28 cellular contexts compared by ENCODE assay signal in the genomic region with DNA sequence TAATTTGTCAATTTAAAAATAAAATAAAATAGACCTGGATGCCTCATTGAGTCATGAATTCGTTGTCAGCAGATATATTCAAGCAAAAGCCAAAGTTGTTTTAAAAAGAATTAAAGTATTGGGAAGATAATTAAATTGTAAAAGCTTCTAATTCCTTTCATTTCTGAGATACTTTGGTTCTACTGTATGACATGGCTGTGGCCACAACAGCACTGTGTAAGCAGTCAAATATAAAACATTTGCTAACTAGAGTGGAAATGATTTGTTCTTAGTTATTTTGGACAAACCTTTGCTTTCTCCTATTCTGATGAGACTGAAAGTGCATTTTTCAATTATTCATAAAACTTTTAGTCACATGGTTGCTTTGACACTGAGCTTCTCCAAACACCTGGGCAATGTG.
"Had no signal": no experiment of that assay in that cellular context is flagged by ENCODE, and none has a peak within 500 bp of the region (broad histone marks: within the 10 kb centered on the region; RNA-seq: fewer than 3 reads in every experiment).

No MANE protein-coding gene starts in this region.

- H3K4me3 Mint-ChIP-seq: mesothelial cell of epicardium; naive B cell; natural killer cell treated with Interleukin-12 subunit alpha and Interleukin-12 subunit beta and Interleukin-15 and Interleukin-18, amount 100 ng/mL, for 72 hours; neural crest cell; stimulated activated naive B cell treated with anti-CD40 and anti-IgM and Interleukin-4, amounts not matched to agents 10 μg/mL and 1 μg/mL and 100 μg/mL, for 72 hours; stimulated activated naive CD8-positive, alpha-beta T cell treated with anti-CD3 and anti-CD28 coated beads, Interleukin-15, Interleukin-2, amounts not matched to agents 100 ng/mL and 50 ng/mL, for 24 hours had no signal

- H3K27ac Mint-ChIP-seq: mesothelial cell of epicardium; naive B cell; natural killer cell treated with Interleukin-12 subunit alpha and Interleukin-12 subunit beta and Interleukin-15 and Interleukin-18, amount 100 ng/mL, for 72 hours; progenitor cell of endocrine pancreas; stimulated activated naive B cell treated with anti-CD40 and anti-IgM and Interleukin-4, amounts not matched to agents 10 μg/mL and 1 μg/mL and 100 μg/mL, for 72 hours; stimulated activated naive CD8-positive, alpha-beta T cell treated with anti-CD3 and anti-CD28 coated beads, Interleukin-15, Interleukin-2, amounts not matched to agents 100 ng/mL and 50 ng/mL, for 24 hours had no signal

- H3K36me3 Mint-ChIP-seq: mesothelial cell of epicardium; naive B cell; natural killer cell treated with Interleukin-12 subunit alpha and Interleukin-12 subunit beta and Interleukin-15 and Interleukin-18, amount 100 ng/mL, for 72 hours; stimulated activated naive B cell treated with anti-CD40 and anti-IgM and Interleukin-4, amounts not matched to agents 10 μg/mL and 1 μg/mL and 100 μg/mL, for 72 hours had no signal

- H3K9me3 Mint-ChIP-seq: natural killer cell treated with Interleukin-12 subunit alpha and Interleukin-12 subunit beta and Interleukin-15 and Interleukin-18, amount 100 ng/mL, for 72 hours; neural crest cell; stimulated activated naive B cell treated with anti-CD40 and anti-IgM and Interleukin-4, amounts not matched to agents 10 μg/mL and 1 μg/mL and 100 μg/mL, for 72 hours; stimulated activated naive CD8-positive, alpha-beta T cell treated with anti-CD3 and anti-CD28 coated beads, Interleukin-15, Interleukin-2, amounts not matched to agents 100 ng/mL and 50 ng/mL, for 24 hours had no signal

- H3K4me1 Mint-ChIP-seq: mesothelial cell of epicardium; naive B cell; neural crest cell; stimulated activated naive B cell treated with anti-CD40 and anti-IgM and Interleukin-4, amounts not matched to agents 10 μg/mL and 1 μg/mL and 100 μg/mL, for 72 hours had no signal

- H3K9me3 ChIP-seq: colonic mucosa, esophagus muscularis mucosa, heart right ventricle, mucosa of descending colon, neutrophil, pancreas, right atrium auricular region, sigmoid colon, thoracic aorta, tibial nerve, upper lobe of left lung had no signal

- H3K27me3 Mint-ChIP-seq: naive B cell; natural killer cell treated with Interleukin-12 subunit alpha and Interleukin-12 subunit beta and Interleukin-15 and Interleukin-18, amount 100 ng/mL, for 72 hours; progenitor cell of endocrine pancreas; stimulated activated naive B cell treated with anti-CD40 and anti-IgM and Interleukin-4, amounts not matched to agents 10 μg/mL and 1 μg/mL and 100 μg/mL, for 72 hours; stimulated activated naive CD8-positive, alpha-beta T cell treated with anti-CD3 and anti-CD28 coated beads, Interleukin-15, Interleukin-2, amounts not matched to agents 100 ng/mL and 50 ng/mL, for 24 hours had no signal

- H3K27me3 ChIP-seq: colonic mucosa, esophagus muscularis mucosa, left lung, neutrophil, pancreas, right atrium auricular region, sigmoid colon, spleen, tibial nerve, upper lobe of left lung had no signal

- H3K4me3 ChIP-seq: colonic mucosa, esophagus muscularis mucosa, heart right ventricle, left lung, mucosa of descending colon, pancreas, right atrium auricular region, sigmoid colon, skin epidermis, spleen, thoracic aorta, tibial nerve, upper lobe of left lung had no signal

- H3K4me1 ChIP-seq: colonic mucosa, esophagus muscularis mucosa, heart right ventricle, left lung, pancreas, right atrium auricular region, sigmoid colon, spleen, tibial nerve, upper lobe of left lung had no signal

- H3K36me3 ChIP-seq: colonic mucosa, esophagus muscularis mucosa, heart right ventricle, left lung, neutrophil, pancreas, right atrium auricular region, sigmoid colon, spleen, thoracic aorta, tibial nerve, upper lobe of left lung had no signal

- H3K27ac ChIP-seq: colonic mucosa, esophagus muscularis mucosa, heart right ventricle, left lung, neutrophil, pancreas, right atrium auricular region, sigmoid colon, skin epidermis, spleen, thoracic aorta, tibial nerve, upper lobe of left lung had no signal

- DNase-seq: colonic mucosa; dermis blood vessel endothelial cell; effector memory CD4-positive, alpha-beta T cell; foreskin melanocyte; glutamatergic neuron; heart right ventricle; hippocampal formation; left cardiac atrium; left lung; mesenchymal stem cell; mucosa of descending colon; naive B cell; pancreas; sigmoid colon; spleen; stimulated activated naive B cell treated with anti-CD40 and anti-IgM and Interleukin-4, amounts not matched to agents 10 μg/mL and 1 μg/mL and 100 μg/mL, for 72 hours; upper lobe of left lung had no signal
